ENCODE assay signal across 11 cellular contexts in genomic region chr5:77628840-77629552, GRCh38. TPM values are rescaled to one million over a fixed set of nuclear protein-coding genes. Genes with fewer than 3 reads are reported as not detected.
A peak's percentile ranks its signal among the peaks of the same experiment; 100 is the strongest.
DNase-seq lines count a peak whose midpoint lies in the region; ATAC-seq and TF ChIP-seq lines count a peak whose summit lies in the region.
"Had no signal": no experiment of that assay in that cellular context is flagged by ENCODE, and none has a peak within 500 bp of the region (broad histone marks: within the 10 kb centered on the region; RNA-seq: fewer than 3 reads in every experiment).

No MANE protein-coding gene starts in this region.

- no peaks in the 10 kb centered on the region for H3K9me2 ChIP-seq in SU-DHL-6 (replicated peaks; ENCODE audit: insufficient read depth, low read length)

- TF ChIP-seq CTCF in left ventricle myocardium inferior (IDR thresholded peaks at IDR 0.05; ENCODE audit: borderline replicate concordance) (no peak), heart left ventricle (IDR thresholded peaks at IDR 0.05) (no peak), SU-DHL-6 (IDR thresholded peaks at IDR 0.05; ENCODE audit: insufficient read depth, low read length, poor library complexity, severe bottlenecking) (no peak)

- H3K9me3 ChIP-seq in left ventricle myocardium inferior (replicated peaks) (no peaks in the 10 kb centered on the region), heart left ventricle (peaks cover 0 to 4% (median 0%) of the 10 kb centered on the region in 12 donors), SU-DHL-6 (ENCODE audit: insufficient read depth, low read length) (no peaks in the 10 kb centered on the region), iPS DF 6.9 (ENCODE audit: control insufficient read depth, insufficient read depth, low read length) (no peaks in the 10 kb centered on the region)
- H3K9me3 ChIP-seq: SJSA1 had no signal

- H4K20me1 ChIP-seq in SU-DHL-6 (ENCODE audit: low read depth, low read length), result no peaks in the 10 kb centered on the region

- H3K27ac ChIP-seq in left ventricle myocardium inferior (replicated peaks) (no peak overlapping the region), heart left ventricle (no peak overlapping the region), SU-DHL-6 (ENCODE audit: low read depth, low read length) (no peak overlapping the region), iPS DF 6.9 (ENCODE audit: low read length) (no peak overlapping the region)
- H3K27ac ChIP-seq: SJSA1, skin epidermis had no signal

- no peak for TF ChIP-seq POLR2A in heart left ventricle (IDR thresholded peaks at IDR 0.05)

- no peaks in the 10 kb centered on the region for H3K79me2 ChIP-seq in SU-DHL-6 (ENCODE audit: insufficient read depth, low read length)

- H3K4me1 ChIP-seq in left ventricle myocardium inferior (peaks cover 23% of the 10 kb centered on the region), heart left ventricle (peaks cover 0 to 31% (median 12%) of the 10 kb centered on the region in 12 donors), iPS DF 6.9 (ENCODE audit: control insufficient read depth, insufficient read depth, low read length) (peaks cover 5% of the 10 kb centered on the region)

- ATAC-seq in heart left ventricle (no peak), HG03139 (IDR thresholded peaks at IDR 0.05; ENCODE audit: unreplicated experiment) (no peak)

- H3K27me3 ChIP-seq in left ventricle myocardium inferior (ENCODE audit: low read depth) (peaks cover 100% of the 10 kb centered on the region), heart left ventricle (peaks cover 60 to 100% (median 88%) of the 10 kb centered on the region in 9 donors), SU-DHL-6 (ENCODE audit: low read length) (no peaks in the 10 kb centered on the region), iPS DF 6.9 (ENCODE audit: control insufficient read depth, insufficient read depth, low read length) (peaks cover 74% of the 10 kb centered on the region)

- no peaks in the 10 kb centered on the region for H3K36me3 ChIP-seq in left ventricle myocardium inferior
- H3K36me3 ChIP-seq in heart left ventricle, result no peaks in the 10 kb centered on the region
- no peaks in the 10 kb centered on the region for H3K36me3 ChIP-seq in SU-DHL-6 (ENCODE audit: low read length)
- no peaks in the 10 kb centered on the region for H3K36me3 ChIP-seq in iPS DF 6.9 (ENCODE audit: control insufficient read depth, insufficient read depth, low read length)
- H3K36me3 ChIP-seq: SJSA1 had no signal

- H2AFZ ChIP-seq in SU-DHL-6 (ENCODE audit: low read depth, low read length, severe bottlenecking), result peak overlapping the region; percentile 87

- peaks cover 6% of the 10 kb centered on the region for H3F3A ChIP-seq in SU-DHL-6 (ENCODE audit: insufficient read depth)

- no peak overlapping the region for H3K9ac ChIP-seq in SU-DHL-6 (ENCODE audit: low read length)

- peak overlapping the region; percentile 61 for H3K4me3 ChIP-seq in left ventricle myocardium inferior
- peak overlapping the region in 2 of 12 donors; percentile 4 to 58 for H3K4me3 ChIP-seq in heart left ventricle
- no peak overlapping the region for H3K4me3 ChIP-seq in SU-DHL-6 (ENCODE audit: insufficient read depth, low read length, poor library complexity, severe bottlenecking)
- peak overlapping the region; percentile 30; the same call in 1 of the 2 replicates for H3K4me3 ChIP-seq in iPS DF 6.9 (ENCODE audit: low read length)

- peak overlapping the region; percentile 67 for H3K4me2 ChIP-seq in SU-DHL-6 (ENCODE audit: low read depth, low read length, poor library complexity, severe bottlenecking)

- DNase-seq in left ventricle myocardium inferior (no peak), heart left ventricle (no peak), iPS DF 6.9 (ENCODE audit: low read depth, low spot score) (no peak), anterior cingulate cortex (lab: John Stamatoyannopoulos, UW) (no peak), NCI-H2227 (lab: John Stamatoyannopoulos, UW; ENCODE audit: unreplicated experiment) (no peak), NCI-H69 (lab: John Stamatoyannopoulos, UW) (no peak)

- 11 to 12% (median 11%) methylated on average over 13 of the region's 13 CpGs for WGBS in heart left ventricle, 4 donors
- WGBS in iPS DF 6.9 (ENCODE audit: insufficient coverage, insufficient read length), result no CpG with 5 or more reads among the region's 13 CpGs

- intact Hi-C loops in left ventricle myocardium inferior (cut with micrococcal nuclease), result no loop called here
- intact Hi-C loops in heart left ventricle (cut with DNase I), result no loop called here

RNA-seq across cellular contexts. Expression of gene OTP, which starts 9.5 kb away (rescaled TPM):
- total RNA-seq in left ventricle myocardium inferior (not detected), heart left ventricle (under 1 TPM in 1 of 9 donors, not detected in 8; 0.06 TPM)
- polyA plus RNA-seq in heart left ventricle, result not detected
- total RNA-seq: SJSA1, ureter had no signal
